ENCODE assay signal across 9 cellular contexts in the genomic region with DNA sequence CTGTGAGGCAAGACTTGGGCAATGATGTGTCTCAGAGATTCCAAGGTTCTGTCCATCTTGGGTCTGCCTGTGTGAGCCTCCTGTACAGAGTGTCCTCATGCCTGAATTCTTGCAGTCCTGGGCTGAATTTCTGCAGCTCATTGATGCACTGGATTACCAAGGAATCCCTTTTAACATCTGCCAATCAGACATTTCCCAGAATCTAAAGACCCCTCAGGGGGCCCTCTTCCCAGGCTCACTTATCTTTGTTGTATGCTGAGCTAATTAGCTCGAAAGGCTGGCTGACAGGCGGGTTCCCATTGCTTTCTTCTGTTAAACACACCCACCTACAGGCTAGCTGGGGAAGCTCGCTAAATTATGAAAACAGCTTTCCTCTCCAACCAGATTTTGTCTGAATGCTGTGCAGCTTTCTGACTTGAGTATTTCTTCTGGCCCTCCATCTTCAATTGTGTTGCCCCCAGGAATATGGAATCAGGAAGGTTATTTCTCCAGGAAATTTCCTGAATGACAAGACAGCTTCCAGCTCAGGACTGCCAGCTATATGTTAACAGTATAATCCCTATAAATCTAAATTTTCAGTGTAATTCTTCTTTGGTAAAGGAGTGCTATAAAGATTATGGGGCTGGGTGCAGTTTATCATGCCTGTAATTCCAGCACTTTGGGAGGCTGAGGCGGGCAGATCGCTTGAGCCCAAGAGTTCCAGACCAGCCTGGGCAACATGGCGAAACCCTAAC. TPM values are rescaled to one million over a fixed set of nuclear protein-coding genes. Genes with fewer than 3 reads are reported as not detected.
DNase-seq lines count a peak whose midpoint lies in the region; ATAC-seq and TF ChIP-seq lines count a peak whose summit lies in the region.
"Had no signal": no experiment of that assay in that cellular context is flagged by ENCODE, and none has a peak within 500 bp of the region (broad histone marks: within the 10 kb centered on the region; RNA-seq: fewer than 3 reads in every experiment).

LIX1 (minus strand) TSS at position 91 of the 734 bp plus-strand sequence; CDS start at position 56, 35 bp downstream.

- intact Hi-C loops in CD14-positive monocyte (cut with micrococcal nuclease): no loop called here
- intact Hi-C loops in activated CD4-positive, alpha-beta T cell treated with anti-CD3 and anti-CD28 coated beads, Interleukin-2, amount 10 ng/mL, durations not matched to agents 24 days and 14 days (cut with micrococcal nuclease): loop anchor here (5.0 kb wide), 2 partner anchors 145 to 275 kb away; no protein-coding TSS in a partner anchor

- H3K27me3 Mint-ChIP-seq in CD14-positive monocyte (ENCODE audit: low read depth in 3 of 3) (peaks cover 0 to 2% (median 0%) of the 10 kb centered on the region in 3 donors), osteocyte (ENCODE audit: unreplicated experiment) (peaks cover 21% of the 10 kb centered on the region)
- H3K27me3 Mint-ChIP-seq in activated CD4-positive, alpha-beta T cell treated with anti-CD3 and anti-CD28 coated beads, Interleukin-2, amount 10 ng/mL, durations not matched to agents 24 days and 14 days: peaks cover 32% of the 10 kb centered on the region
- H3K27me3 Mint-ChIP-seq in effector memory CD8-positive, alpha-beta T cell: peaks cover 30 to 32% of the 10 kb centered on the region in 2 donors

- TF ChIP-seq CTCF in CD14-positive monocyte (IDR thresholded peaks at IDR 0.05): peak; percentile 66
- peak; percentile 79 for TF ChIP-seq CTCF in osteocyte (IDR thresholded peaks at IDR 0.05)

- peak within 1 kb of the TSS in 1 of 7 donors; percentile 41 for H3K27ac Mint-ChIP-seq in CD14-positive monocyte
- no peak within 1 kb of the TSS for H3K27ac Mint-ChIP-seq in activated CD4-positive, alpha-beta T cell treated with anti-CD3 and anti-CD28 coated beads, Interleukin-2, amount 10 ng/mL, durations not matched to agents 24 days and 14 days
- no peak within 1 kb of the TSS for H3K27ac Mint-ChIP-seq in osteocyte (ENCODE audit: unreplicated experiment)
- H3K27ac Mint-ChIP-seq in effector memory CD8-positive, alpha-beta T cell: no peak within 1 kb of the TSS

- H3K36me3 Mint-ChIP-seq in CD14-positive monocyte (no peaks in the 10 kb centered on the region), osteocyte (ENCODE audit: unreplicated experiment) (no peaks in the 10 kb centered on the region)
- no peaks in the 10 kb centered on the region for H3K36me3 Mint-ChIP-seq in activated CD4-positive, alpha-beta T cell treated with anti-CD3 and anti-CD28 coated beads, Interleukin-2, amount 10 ng/mL, durations not matched to agents 24 days and 14 days (ENCODE audit: low read depth)
- no peaks in the 10 kb centered on the region for H3K36me3 Mint-ChIP-seq in effector memory CD8-positive, alpha-beta T cell (ENCODE audit: insufficient read depth)

- DNase-seq in CD14-positive monocyte (ENCODE audit: low spot score) (peak; percentile 47), NCI-H1694 treated with DMSO at 0.1 percent for 48 hours (lab: John Stamatoyannopoulos, UW) (peak; percentile 52), globus pallidus (ENCODE audit: low spot score) (peak; percentile 79), osteocyte (ENCODE audit: extremely low spot score, unreplicated experiment) (no peak)
- DNase-seq in activated CD4-positive, alpha-beta T cell treated with anti-CD3 and anti-CD28 coated beads, Interleukin-2, amount 10 ng/mL, durations not matched to agents 24 days and 14 days: peak; percentile 78
- DNase-seq in effector memory CD8-positive, alpha-beta T cell: no peak

- TF ChIP-seq POLR2A in GM18505 (IDR thresholded peaks at IDR 0.05; ENCODE audit: borderline replicate concordance, extremely low read depth, insufficient read depth, insufficient read length): no peak

- ATAC-seq in GM18505 (IDR thresholded peaks at IDR 0.05; ENCODE audit: unreplicated experiment) (peak; percentile 79), HG02885 (IDR thresholded peaks at IDR 0.05; ENCODE audit: poor library complexity, unreplicated experiment) (peak; percentile 96)
- no peak for ATAC-seq in effector memory CD8-positive, alpha-beta T cell (replicated peaks)

- H3K4me1 Mint-ChIP-seq in CD14-positive monocyte (peaks cover 11% of the 10 kb centered on the region), osteocyte (ENCODE audit: unreplicated experiment) (peaks cover 6% of the 10 kb centered on the region)
- H3K4me1 Mint-ChIP-seq in activated CD4-positive, alpha-beta T cell treated with anti-CD3 and anti-CD28 coated beads, Interleukin-2, amount 10 ng/mL, durations not matched to agents 24 days and 14 days: no peaks in the 10 kb centered on the region
- H3K4me1 Mint-ChIP-seq in effector memory CD8-positive, alpha-beta T cell (ENCODE audit: low read depth in 2 of 2): no peaks in the 10 kb centered on the region

- H3K4me3 Mint-ChIP-seq in CD14-positive monocyte (no peak within 1 kb of the TSS), osteocyte (ENCODE audit: unreplicated experiment) (no peak within 1 kb of the TSS)
- H3K4me3 Mint-ChIP-seq in activated CD4-positive, alpha-beta T cell treated with anti-CD3 and anti-CD28 coated beads, Interleukin-2, amount 10 ng/mL, durations not matched to agents 24 days and 14 days: no peak within 1 kb of the TSS
- H3K4me3 Mint-ChIP-seq in effector memory CD8-positive, alpha-beta T cell: no peak within 1 kb of the TSS

- no peaks in the 10 kb centered on the region for H3K9me3 Mint-ChIP-seq in CD14-positive monocyte
- H3K9me3 Mint-ChIP-seq in activated CD4-positive, alpha-beta T cell treated with anti-CD3 and anti-CD28 coated beads, Interleukin-2, amount 10 ng/mL, durations not matched to agents 24 days and 14 days: no peaks in the 10 kb centered on the region
- H3K9me3 Mint-ChIP-seq in osteocyte (ENCODE audit: unreplicated experiment): no peaks in the 10 kb centered on the region
- H3K9me3 Mint-ChIP-seq in effector memory CD8-positive, alpha-beta T cell: no peaks in the 10 kb centered on the region

RNA-seq across cellular contexts. Expression of gene LIX1, which starts in this region (rescaled TPM):
- polyA plus RNA-seq in CD14-positive monocyte: not detected
- total RNA-seq in activated CD4-positive, alpha-beta T cell treated with anti-CD3 and anti-CD28 coated beads, Interleukin-2, amount 10 ng/mL, durations not matched to agents 24 days and 14 days: not detected in 2 replicates
- 0.26 and 0.48 TPM in 2 replicates for total RNA-seq in osteocyte
- total RNA-seq: T-helper 2 cell treated with Interferon-gamma antibody and Interleukin-4, amounts not matched to agents 100 ng/mL and 5 ng/mL, for 36 hours had no signal

Comparison
In these comparisons a context has a peak if more than half of its experiments do, and no peak if none do; other contexts are left out.
1. Peak in DNase-seq in CD14-positive monocyte; RNA of the gene not detected or under 1 TPM.
2. Peak in DNase-seq in activated CD4-positive, alpha-beta T cell treated with anti-CD3 and anti-CD28 coated beads, Interleukin-2, amount 10 ng/mL, durations not matched to agents 24 days and 14 days; RNA of the gene not detected or under 1 TPM.
3. DNase-seq: peak in NCI-H1694 treated with DMSO at 0.1 percent for 48 hours (single experiment) and globus pallidus (single experiment); none in osteocyte (single experiment) and effector memory CD8-positive, alpha-beta T cell (0 of 3).